Comparison of ENCODE assay signal across 1 cellular context in genomic region chr1:54602559-54602958, GRCh38.
TF ChIP-seq lines count a peak whose summit lies in the region.

No MANE protein-coding gene starts in this region.

TF ChIP-seq in GM12878, 131 proteins besides CTCF, POLR2A, EP300 and RAD21:
- TF ChIP-seq, protein P1, sequence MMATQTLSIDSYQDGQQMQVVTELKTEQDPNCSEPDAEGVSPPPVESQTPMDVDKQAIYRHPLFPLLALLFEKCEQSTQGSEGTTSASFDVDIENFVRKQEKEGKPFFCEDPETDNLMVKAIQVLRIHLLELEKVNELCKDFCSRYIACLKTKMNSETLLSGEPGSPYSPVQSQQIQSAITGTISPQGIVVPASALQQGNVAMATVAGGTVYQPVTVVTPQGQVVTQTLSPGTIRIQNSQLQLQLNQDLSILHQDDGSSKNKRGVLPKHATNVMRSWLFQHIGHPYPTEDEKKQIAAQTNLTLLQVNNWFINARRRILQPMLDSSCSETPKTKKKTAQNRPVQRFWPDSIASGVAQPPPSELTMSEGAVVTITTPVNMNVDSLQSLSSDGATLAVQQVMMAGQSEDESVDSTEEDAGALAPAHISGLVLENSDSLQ (IDR thresholded peaks at IDR 0.05) = no peak
- TF ChIP-seq CREM (IDR thresholded peaks at IDR 0.05; ENCODE audit: low read depth) (no peak), PAX8 (IDR thresholded peaks at IDR 0.05) (no peak), MTA3 (IDR thresholded peaks at IDR 0.05; ENCODE audit: borderline replicate concordance, low read length) (no peak), PAX5 (IDR thresholded peaks at IDR 0.05; ENCODE audit: borderline replicate concordance, low read depth, low read length) (peak; percentile 85), NRF1 (conservative IDR thresholded peaks at IDR 0.05; ENCODE audit: low read depth, low read length) (no peak)
- TF ChIP-seq, protein P2, sequence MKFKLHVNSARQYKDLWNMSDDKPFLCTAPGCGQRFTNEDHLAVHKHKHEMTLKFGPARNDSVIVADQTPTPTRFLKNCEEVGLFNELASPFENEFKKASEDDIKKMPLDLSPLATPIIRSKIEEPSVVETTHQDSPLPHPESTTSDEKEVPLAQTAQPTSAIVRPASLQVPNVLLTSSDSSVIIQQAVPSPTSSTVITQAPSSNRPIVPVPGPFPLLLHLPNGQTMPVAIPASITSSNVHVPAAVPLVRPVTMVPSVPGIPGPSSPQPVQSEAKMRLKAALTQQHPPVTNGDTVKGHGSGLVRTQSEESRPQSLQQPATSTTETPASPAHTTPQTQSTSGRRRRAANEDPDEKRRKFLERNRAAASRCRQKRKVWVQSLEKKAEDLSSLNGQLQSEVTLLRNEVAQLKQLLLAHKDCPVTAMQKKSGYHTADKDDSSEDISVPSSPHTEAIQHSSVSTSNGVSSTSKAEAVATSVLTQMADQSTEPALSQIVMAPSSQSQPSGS (IDR thresholded peaks at IDR 0.05; ENCODE audit: low read length) = no peak
- TF ChIP-seq, protein P3, sequence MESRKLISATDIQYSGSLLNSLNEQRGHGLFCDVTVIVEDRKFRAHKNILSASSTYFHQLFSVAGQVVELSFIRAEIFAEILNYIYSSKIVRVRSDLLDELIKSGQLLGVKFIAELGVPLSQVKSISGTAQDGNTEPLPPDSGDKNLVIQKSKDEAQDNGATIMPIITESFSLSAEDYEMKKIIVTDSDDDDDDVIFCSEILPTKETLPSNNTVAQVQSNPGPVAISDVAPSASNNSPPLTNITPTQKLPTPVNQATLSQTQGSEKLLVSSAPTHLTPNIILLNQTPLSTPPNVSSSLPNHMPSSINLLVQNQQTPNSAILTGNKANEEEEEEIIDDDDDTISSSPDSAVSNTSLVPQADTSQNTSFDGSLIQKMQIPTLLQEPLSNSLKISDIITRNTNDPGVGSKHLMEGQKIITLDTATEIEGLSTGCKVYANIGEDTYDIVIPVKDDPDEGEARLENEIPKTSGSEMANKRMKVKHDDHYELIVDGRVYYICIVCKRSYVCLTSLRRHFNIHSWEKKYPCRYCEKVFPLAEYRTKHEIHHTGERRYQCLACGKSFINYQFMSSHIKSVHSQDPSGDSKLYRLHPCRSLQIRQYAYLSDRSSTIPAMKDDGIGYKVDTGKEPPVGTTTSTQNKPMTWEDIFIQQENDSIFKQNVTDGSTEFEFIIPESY (IDR thresholded peaks at IDR 0.05) = no peak
